25 cellular contexts compared by ENCODE assay signal in genomic region chrX:7158468-7158990, GRCh38. TPM values are rescaled to one million over a fixed set of nuclear protein-coding genes. Genes with fewer than 3 reads are reported as not detected.
A peak's percentile ranks its signal among the peaks of the same experiment; 100 is the strongest.
DNase-seq lines count a peak whose midpoint lies in the region; FAIRE-seq and TF ChIP-seq lines count a peak whose summit lies in the region.
"Had no signal": no experiment of that assay in that cellular context is flagged by ENCODE, and none has a peak within 500 bp of the region (broad histone marks: within the 10 kb centered on the region; RNA-seq: fewer than 3 reads in every experiment).

No MANE protein-coding gene starts in this region.

- no peaks in the 10 kb centered on the region for H3K27me3 ChIP-seq in H1 (replicated peaks in 1 of 4; ENCODE audit: control insufficient read depth in 3 of 4, extremely low read depth in 1 of 4, insufficient read depth in 3 of 4, low read length in 3 of 4)
- H3K27me3 ChIP-seq in neural progenitor cell = no peaks in the 10 kb centered on the region
- no peaks in the 10 kb centered on the region for H3K27me3 ChIP-seq in adrenal gland
- H3K27me3 ChIP-seq: sigmoid colon had no signal

- H4K20me1 ChIP-seq in H1 (replicated peaks in 1 of 2; ENCODE audit: control insufficient read depth in 1 of 2, insufficient read depth in 2 of 2, low read length in 2 of 2) (no peaks in the 10 kb centered on the region), neural progenitor cell (ENCODE audit: low read depth) (no peaks in the 10 kb centered on the region)

- no peak overlapping the region for H2BK5ac ChIP-seq in H1 (ENCODE audit: low read depth, low read length)

- H3K4me1 Mint-ChIP-seq in neural progenitor cell = peaks cover 47% of the 10 kb centered on the region
- H3K4me1 Mint-ChIP-seq: activated B cell treated with CpG ODN at 0.5 μM for 24 hours had no signal

- no peak overlapping the region for H3K14ac ChIP-seq in H1 (ENCODE audit: insufficient read length)

- POLR2A ChIA-PET in H1 (lab: Charles Lee; ENCODE audit: partially characterized antibody) = no interaction called here

- peak overlapping the region; percentile 31 for H3K4me3 Mint-ChIP-seq in neural progenitor cell
- H3K4me3 Mint-ChIP-seq: activated B cell treated with CpG ODN at 0.5 μM for 24 hours; activated naive CD8-positive, alpha-beta T cell treated with anti-CD3 and anti-CD28 coated beads, Interleukin-2, amount 10 ng/mL, durations not matched to agents 7 days and 5 days; brain had no signal

- TF ChIP-seq POLR2A in GM12892 (IDR thresholded peaks at IDR 0.05; ENCODE audit: low read depth, low read length) (no peak), H1 (IDR thresholded peaks at IDR 0.05; ENCODE audit: control extremely low read depth in 1 of 2, low read depth in 2 of 2, low read length in 2 of 2) (no peak), adrenal gland (IDR thresholded peaks at IDR 0.05) (no peak)

- H3K56ac ChIP-seq in H1 (replicated peaks; ENCODE audit: insufficient read length, low read depth, low read length) = no peak overlapping the region

- TF ChIP-seq RAD21 in H1 (IDR thresholded peaks at IDR 0.05 in 1 of 2, conservative IDR thresholded peaks at IDR 0.05 in 1 of 2; ENCODE audit: low read depth in 2 of 2, low read length in 2 of 2) = no peak

- H3K23ac ChIP-seq in H1 (ENCODE audit: insufficient read length) = no peak overlapping the region

- H4K91ac ChIP-seq in H1 (replicated peaks; ENCODE audit: insufficient read length, low read length) = no peak overlapping the region

- TF ChIP-seq EP300 in H1 (IDR thresholded peaks at IDR 0.05; ENCODE audit: borderline replicate concordance in 1 of 2, low read depth in 2 of 2, low read length in 2 of 2) = no peak

- H3F3A ChIP-seq in neural progenitor cell (ENCODE audit: low read depth) = no peaks in the 10 kb centered on the region

- H3K18ac ChIP-seq in H1 (ENCODE audit: extremely low read depth, low read length) = no peak overlapping the region

- TF ChIP-seq CTCF in H1 (IDR thresholded peaks at IDR 0.05; ENCODE audit: control extremely low read depth in 1 of 3, insufficient read depth in 1 of 3, low read depth in 1 of 3, low read length in 3 of 3) (no peak), neural progenitor cell (IDR thresholded peaks at IDR 0.05) (no peak), GM10266 (IDR thresholded peaks at IDR 0.05; ENCODE audit: control insufficient read depth, insufficient read depth, low read depth, missing control alignments) (no peak), adrenal gland (IDR thresholded peaks at IDR 0.05) (no peak)

- no peaks in the 10 kb centered on the region for H3K36me3 ChIP-seq in H1 (ENCODE audit: control insufficient read depth in 2 of 4, insufficient read depth in 4 of 4, low read length in 3 of 4)
- H3K36me3 ChIP-seq in neural progenitor cell = no peaks in the 10 kb centered on the region
- H3K36me3 ChIP-seq in adrenal gland (replicated peaks in 1 of 2) = no peaks in the 10 kb centered on the region
- H3K36me3 ChIP-seq: sigmoid colon had no signal

- H2AFZ ChIP-seq in H1 (ENCODE audit: low read length) = no peak overlapping the region
- no peak overlapping the region for H2AFZ ChIP-seq in neural progenitor cell (replicated peaks)

- peak; percentile 70 for FAIRE-seq in GM12892 (lab: Jason Lieb, UNC)
- peak; percentile 85 for FAIRE-seq in H1 (lab: Jason Lieb, UNC)
- FAIRE-seq: endothelial cell of umbilical vein, GM12878, kidney had no signal

- H3K27ac Mint-ChIP-seq in neural progenitor cell = peak overlapping the region; percentile 72
- H3K27ac Mint-ChIP-seq: activated B cell treated with CpG ODN at 0.5 μM for 24 hours; activated naive CD8-positive, alpha-beta T cell treated with anti-CD3 and anti-CD28 coated beads, Interleukin-2, amount 10 ng/mL, durations not matched to agents 7 days and 5 days had no signal

- no peak overlapping the region for H2AK5ac ChIP-seq in H1 (ENCODE audit: low read depth, low read length)

- H3K9me3 ChIP-seq in H1 (ENCODE audit: insufficient read depth in 2 of 2, low read depth in 1 of 2, low read length in 1 of 2) (no peaks in the 10 kb centered on the region), neural progenitor cell (ENCODE audit: low read depth) (no peaks in the 10 kb centered on the region), adrenal gland (replicated peaks in 1 of 3) (no peaks in the 10 kb centered on the region)
- H3K9me3 ChIP-seq: sigmoid colon had no signal

- no peak overlapping the region for H3K4ac ChIP-seq in H1 (replicated peaks; ENCODE audit: insufficient read length, low read depth, low read length)

- H3K79me1 ChIP-seq in H1 (ENCODE audit: low read depth, low read length) = no peaks in the 10 kb centered on the region

- CTCF ChIA-PET in H1 (lab: Charles Lee; ENCODE audit: partially characterized antibody) = interaction anchor here (0.6 to 1.0 kb wide), 2 partner anchors 33 to 554 kb away, joined by 4 to 6 read pairs; no protein-coding TSS in a partner anchor

- no peak overlapping the region for H4K5ac ChIP-seq in H1 (ENCODE audit: insufficient read length, low read depth, low read length)

- H2BK20ac ChIP-seq in H1 (ENCODE audit: low read length) = no peak overlapping the region

- DNase-seq in GM12892 (ENCODE audit: insufficient read length) (no peak), M059J (ENCODE audit: low read depth) (peak; percentile 9), H1 (ENCODE audit: low read depth in 1 of 2, low spot score in 2 of 2) (no peak), neural progenitor cell (ENCODE audit: low spot score) (peak; percentile 8), activated gamma-delta T cell (lab: John Stamatoyannopoulos, UW) (no peak), GM10266 (ENCODE audit: extremely low spot score) (no peak), adrenal gland (no peak)
- DNase-seq in stimulated activated CD4-positive, alpha-beta T cell treated with anti-CD3 and anti-CD28 coated beads, Interleukin-1b, Interleukin-23, amount 100 ng/mL, for 48 hours = no peak
- DNase-seq: activated B cell treated with CpG ODN at 0.5 μM for 24 hours; activated naive CD8-positive, alpha-beta T cell treated with anti-CD3 and anti-CD28 coated beads, Interleukin-2, amount 10 ng/mL, durations not matched to agents 7 days and 5 days; C1 segment of cervical spinal cord; cerebellar nuclear complex; dorsolateral prefrontal cortex; kidney; NCI-H1105 treated with DMSO at 0.1 percent for 48 hours; NCI-H524 treated with DMSO at 0.1 percent for 48 hours; SHP77 treated with DMSO at 0.1 percent for 48 hours; sigmoid colon; stimulated activated naive CD4-positive, alpha-beta T cell treated with Interleukin-2 at 50 U/mL for 16 hours; SW 1271; T-helper 9 cell had no signal

- peaks cover 0 to 8% (median 0%) of the 10 kb centered on the region in 4 experiments; a peak in 2 of 7 replicates for H3K4me1 ChIP-seq in H1 (replicated peaks in 1 of 4; ENCODE audit: control insufficient read depth in 3 of 4, insufficient read depth in 4 of 4, low read length in 3 of 4)
- H3K4me1 ChIP-seq in neural progenitor cell = peaks cover 10% of the 10 kb centered on the region
- H3K4me1 ChIP-seq in adrenal gland (replicated peaks in 1 of 2) = no peaks in the 10 kb centered on the region
- H3K4me1 ChIP-seq: sigmoid colon had no signal

- no peak overlapping the region for H3K27ac ChIP-seq in H1 (ENCODE audit: low read depth, low read length)
- no peak overlapping the region for H3K27ac ChIP-seq in neural progenitor cell
- no peak overlapping the region for H3K27ac ChIP-seq in adrenal gland
- H3K27ac ChIP-seq: dorsolateral prefrontal cortex, sigmoid colon had no signal

- H3K36me3 Mint-ChIP-seq in neural progenitor cell = no peaks in the 10 kb centered on the region
- H3K36me3 Mint-ChIP-seq: activated naive CD8-positive, alpha-beta T cell treated with anti-CD3 and anti-CD28 coated beads, Interleukin-2, amount 10 ng/mL, durations not matched to agents 7 days and 5 days; brain had no signal

- H3K9ac ChIP-seq in H1 (replicated peaks in 1 of 4; ENCODE audit: extremely low read depth in 1 of 4, low read depth in 3 of 4, low read length in 3 of 4) = no peak overlapping the region
- H3K9ac ChIP-seq in neural progenitor cell = no peak overlapping the region

- intact Hi-C loops in adrenal gland (cut with DNase I) = no loop called here

- no peaks in the 10 kb centered on the region for H3K9me3 Mint-ChIP-seq in neural progenitor cell
- H3K9me3 Mint-ChIP-seq: activated B cell treated with CpG ODN at 0.5 μM for 24 hours; activated naive CD8-positive, alpha-beta T cell treated with anti-CD3 and anti-CD28 coated beads, Interleukin-2, amount 10 ng/mL, durations not matched to agents 7 days and 5 days; brain had no signal

- no peak overlapping the region for H2BK12ac ChIP-seq in H1 (ENCODE audit: low read depth, low read length)

- H3K4me2 ChIP-seq in H1 (ENCODE audit: insufficient read depth in 1 of 2, low read depth in 2 of 2, low read length in 2 of 2) = peak overlapping the region in 1 of 2 experiments; percentile 13; a peak in 1 of 4 replicates
- no peak overlapping the region for H3K4me2 ChIP-seq in neural progenitor cell

- 90% methylated on average over 3 of the region's 5 CpGs; no CpG with 5 or more reads in 1 of the 2 experiments for WGBS in H1 (ENCODE audit: extremely low coverage in 1 of 2, insufficient coverage in 1 of 2, insufficient read length in 1 of 2, insufficient replicate concordance in 2 of 2, low coverage in 1 of 2, low lambda C conversion rate in 2 of 2, missing lambda C conversion rate in 1 of 2), 2 experiments
- 74 to 82% (median 79%) methylated on average over 5 of the region's 5 CpGs for WGBS in adrenal gland, 4 donors

- H2BK120ac ChIP-seq in H1 (replicated peaks; ENCODE audit: low read depth, low read length) = no peak overlapping the region

- peaks cover 4% of the 10 kb centered on the region for H3K27me3 Mint-ChIP-seq in neural progenitor cell (ENCODE audit: insufficient read depth, low read depth)
- H3K27me3 Mint-ChIP-seq: activated B cell treated with CpG ODN at 0.5 μM for 24 hours; activated naive CD8-positive, alpha-beta T cell treated with anti-CD3 and anti-CD28 coated beads, Interleukin-2, amount 10 ng/mL, durations not matched to agents 7 days and 5 days had no signal

- H3K79me2 ChIP-seq in H1 (ENCODE audit: control insufficient read depth in 1 of 2, insufficient read depth in 2 of 2, low read length in 2 of 2) = no peaks in the 10 kb centered on the region
- no peaks in the 10 kb centered on the region for H3K79me2 ChIP-seq in neural progenitor cell (ENCODE audit: low read depth)

- H3K4me3 ChIP-seq in H1 (ENCODE audit: extremely low read depth in 1 of 4, insufficient read depth in 2 of 4, low read depth in 3 of 4, low read length in 4 of 4) = no peak overlapping the region
- H3K4me3 ChIP-seq in neural progenitor cell = no peak overlapping the region
- H3K4me3 ChIP-seq in adrenal gland = no peak overlapping the region
- H3K4me3 ChIP-seq: dorsolateral prefrontal cortex, GM12878, lung, sigmoid colon had no signal

- H4K8ac ChIP-seq in H1 (ENCODE audit: extremely low read depth, insufficient read depth, low read length) = no peak overlapping the region

- no peaks in the 10 kb centered on the region for H3K23me2 ChIP-seq in H1 (ENCODE audit: low read depth, low read length)

- H2BK15ac ChIP-seq in H1 (ENCODE audit: low read length) = no peak overlapping the region

RNA-seq across cellular contexts. Expression of gene PUDP, which starts 10.6 kb away (rescaled TPM):
- polyA plus RNA-seq in GM12892 (2012; ENCODE audit: missing spikeins) = 51.7 TPM
- 10.3 and 11.7 TPM in 2 replicates for total RNA-seq in M059J (2014; rRNA removed; shearing (Covaris generic))
- 27.2 and 29.4 TPM in 2 replicates for total RNA-seq in H1 (2021; fragmentation: NEBNext Ultra II Directional; extraction: Animal tissue kit (Norgen Biotek cat#: 25700))
- 21.8 and 30.2 TPM in 2 replicates for polyA plus RNA-seq in H1 (2011; rRNA removed)
- 30.4 TPM for polyA plus RNA-seq in H1 (2011; cell fraction: cytosol; rRNA removed)
- 14.6 TPM for polyA plus RNA-seq in H1 (2011; cell fraction: nucleus; rRNA removed)
- polyA plus RNA-seq in H1 (2012, experiment 1 of 2) = 24.3 to 30.8 TPM (median 26.6 TPM) in 4 replicates
- 4.2 TPM for polyA plus RNA-seq in H1 (2012, experiment 2 of 2)
- 14.9 TPM for polyA plus RNA-seq in H1 (2013, experiment 1 of 2)
- 14.6 TPM for polyA plus RNA-seq in H1 (2013, experiment 2 of 2)
- polyA minus RNA-seq in H1 (2011; rRNA and poly(A)+ RNA removed) = 30.6 and 33.5 TPM in 2 replicates
- 15.5 TPM for polyA minus RNA-seq in H1 (2011; cell fraction: cytosol; rRNA and poly(A)+ RNA removed)
- 17.3 TPM for polyA minus RNA-seq in H1 (2011; cell fraction: nucleus; rRNA and poly(A)+ RNA removed)
- total RNA-seq in neural progenitor cell (ENCODE audit: low replicate concordance) = 20.6 and 29.1 TPM in 2 replicates
- total RNA-seq in adrenal gland = 10 to 100 TPM in 6 of 8 donors, 1 to 10 TPM in 2; 5.8 to 29.3 (median 14.6) TPM
- 10 to 100 TPM in 1 of 3 donors, 1 to 10 TPM in 2; 4.3 to 16.6 (median 7.2) TPM for polyA plus RNA-seq in adrenal gland

RNA-seq across cellular contexts. Expression of gene STS, which starts 11.0 kb away (rescaled TPM):
- 14.9 TPM for polyA plus RNA-seq in GM12892 (2012; ENCODE audit: missing spikeins)
- total RNA-seq in M059J (2014; rRNA removed; shearing (Covaris generic)) = 3.2 and 5.0 TPM in 2 replicates
- 1.4 and 1.5 TPM in 2 replicates for total RNA-seq in H1 (2021; fragmentation: NEBNext Ultra II Directional; extraction: Animal tissue kit (Norgen Biotek cat#: 25700))
- polyA plus RNA-seq in H1 (2011; rRNA removed) (0.39 and 0.67 TPM in 2 replicates), adrenal gland (10 to 100 TPM in 1 of 3 donors, 1 to 10 TPM in 2; 1.4 to 12.2 (median 2.0) TPM)
- 0.39 TPM for polyA plus RNA-seq in H1 (2011; cell fraction: cytosol; rRNA removed)
- 1.4 TPM for polyA plus RNA-seq in H1 (2011; cell fraction: nucleus; rRNA removed)
- 0.74 to 1.3 TPM (median 0.95 TPM) in 4 replicates for polyA plus RNA-seq in H1 (2012, experiment 1 of 2)
- polyA plus RNA-seq in H1 (2012, experiment 2 of 2) = 0.12 TPM
- 1.3 TPM for polyA plus RNA-seq in H1 (2013, experiment 1 of 2)
- polyA plus RNA-seq in H1 (2013, experiment 2 of 2) = 1.3 TPM
- polyA minus RNA-seq in H1 (2011; rRNA and poly(A)+ RNA removed) = 2.3 and 3.1 TPM in 2 replicates
- 0.59 TPM for polyA minus RNA-seq in H1 (2011; cell fraction: cytosol; rRNA and poly(A)+ RNA removed)
- polyA minus RNA-seq in H1 (2011; cell fraction: nucleus; rRNA and poly(A)+ RNA removed) = 5.3 TPM
- total RNA-seq in neural progenitor cell (ENCODE audit: low replicate concordance) (0.97 and 1.1 TPM in 2 replicates), adrenal gland (10 to 100 TPM in 1 of 8 donors, 1 to 10 TPM in 7; 3.4 to 11.4 (median 4.8) TPM)

Comparison
In these comparisons a context has a peak if more than half of its experiments do, and no peak if none do; other contexts are left out.
1. DNase-seq: peak in M059J (single experiment) and neural progenitor cell (single experiment); none in GM12892 (single experiment), H1 (0 of 2), stimulated activated CD4-positive, alpha-beta T cell treated with anti-CD3 and anti-CD28 coated beads, Interleukin-1b, Interleukin-23, amount 100 ng/mL, for 48 hours (single experiment), activated gamma-delta T cell (single experiment), GM10266 (single experiment) and adrenal gland (0 of 7).